Comparison of ENCODE assay signal across 19 cellular contexts in genomic region chr4:101970555-101970954, GRCh38.
"Had no signal": no experiment of that assay in that cellular context is flagged by ENCODE, and none has a peak within 500 bp of the region (broad histone marks: within the 10 kb centered on the region; RNA-seq: fewer than 3 reads in every experiment).

No MANE protein-coding gene starts in this region.

- H3K27me3 ChIP-seq: brain microvascular endothelial cell, sigmoid colon, testis had no signal

- H3K36me3 Mint-ChIP-seq: activated CD8-positive, alpha-beta memory T cell treated with anti-CD3 and anti-CD28 coated beads, Interleukin-2, amount 10 ng/mL, durations not matched to agents 7 days and 5 days; activated naive CD4-positive, alpha-beta T cell treated with anti-CD3 and anti-CD28 coated beads, Interleukin-2, amount 50 U/mL, for 72 hours; natural killer cell had no signal

- H3K9me3 Mint-ChIP-seq: activated naive CD4-positive, alpha-beta T cell treated with anti-CD3 and anti-CD28 coated beads, Interleukin-2, amount 50 U/mL, for 72 hours; activated T-cell treated with anti-CD3 and anti-CD28 coated beads, Interleukin-2, amount 50 U/mL, for 24 hours; endodermal cell; stimulated activated naive CD8-positive, alpha-beta T cell treated with anti-CD3 and anti-CD28 coated beads, Interleukin-15, amount 100 ng/mL, for 72 hours had no signal

- H3K27ac Mint-ChIP-seq: activated CD8-positive, alpha-beta memory T cell treated with anti-CD3 and anti-CD28 coated beads, Interleukin-2, amount 10 ng/mL, durations not matched to agents 7 days and 5 days; activated naive CD4-positive, alpha-beta T cell treated with anti-CD3 and anti-CD28 coated beads, Interleukin-2, amount 50 U/mL, for 72 hours; activated T-cell treated with anti-CD3 and anti-CD28 coated beads, Interleukin-2, amount 50 U/mL, for 24 hours; endodermal cell; natural killer cell; stimulated activated naive CD8-positive, alpha-beta T cell treated with anti-CD3 and anti-CD28 coated beads, Interleukin-15, amount 100 ng/mL, for 72 hours had no signal

- H3K36me3 ChIP-seq: brain microvascular endothelial cell, lower lobe of right lung, sigmoid colon had no signal

- H3K27me3 Mint-ChIP-seq: stimulated activated naive CD8-positive, alpha-beta T cell treated with anti-CD3 and anti-CD28 coated beads, Interleukin-15, amount 100 ng/mL, for 72 hours had no signal

- H3K4me3 Mint-ChIP-seq: activated CD8-positive, alpha-beta memory T cell treated with anti-CD3 and anti-CD28 coated beads, Interleukin-2, amount 10 ng/mL, durations not matched to agents 7 days and 5 days; activated T-cell treated with anti-CD3 and anti-CD28 coated beads, Interleukin-2, amount 50 U/mL, for 24 hours; endodermal cell; natural killer cell; stimulated activated naive CD8-positive, alpha-beta T cell treated with anti-CD3 and anti-CD28 coated beads, Interleukin-15, amount 100 ng/mL, for 72 hours had no signal

- H3K27ac ChIP-seq: brain microvascular endothelial cell, lower lobe of right lung, sigmoid colon, testis had no signal

- H3K9me3 ChIP-seq: lower lobe of right lung, sigmoid colon, testis had no signal

- DNase-seq: activated CD4-positive, alpha-beta T cell treated with anti-CD3 and anti-CD28 coated beads for 1 hour; activated CD4-positive, alpha-beta T cell treated with anti-CD3 and anti-CD28 coated beads, Interleukin-2, amount 50 U/mL, for 48 hours; activated CD8-positive, alpha-beta memory T cell treated with anti-CD3 and anti-CD28 coated beads, Interleukin-2, amount 10 ng/mL, durations not matched to agents 7 days and 5 days; activated effector memory CD4-positive, alpha-beta T cell treated with anti-CD3 and anti-CD28 coated beads, Interleukin-2, amount 50 U/mL, for 16 hours; activated T-cell treated with anti-CD3 and anti-CD28 coated beads, Interleukin-2, amount 50 U/mL, for 24 hours; amniotic stem cell; brain microvascular endothelial cell; dermis blood vessel endothelial cell; endodermal cell; erythroblast; lower lobe of right lung; natural killer cell; occipital lobe; sigmoid colon; stimulated activated CD4-positive, alpha-beta T cell treated with anti-CD3 and anti-CD28 coated beads, Interleukin-4, amount 100 ng/mL, for 1 hour; stimulated activated CD8-positive, alpha-beta memory T cell treated with anti-CD3 and anti-CD28 coated beads, Interleukin-4, amount 100 ng/mL, for 48 hours; stimulated activated naive CD8-positive, alpha-beta T cell treated with anti-CD3 and anti-CD28 coated beads, Interleukin-15, amount 100 ng/mL, for 72 hours; testis had no signal

- ATAC-seq: activated CD8-positive, alpha-beta memory T cell treated with anti-CD3 and anti-CD28 coated beads, Interleukin-2, amount 10 ng/mL, durations not matched to agents 7 days and 5 days; activated naive CD4-positive, alpha-beta T cell treated with anti-CD3 and anti-CD28 coated beads, Interleukin-2, amount 50 U/mL, for 72 hours; lower lobe of right lung; natural killer cell; stimulated activated naive CD8-positive, alpha-beta T cell treated with anti-CD3 and anti-CD28 coated beads, Interleukin-15, amount 100 ng/mL, for 72 hours had no signal

- H3K4me1 ChIP-seq: lower lobe of right lung, sigmoid colon, testis had no signal

- H3K4me3 ChIP-seq: lower lobe of right lung, sigmoid colon, testis had no signal

- H3K4me1 Mint-ChIP-seq: stimulated activated naive CD8-positive, alpha-beta T cell treated with anti-CD3 and anti-CD28 coated beads, Interleukin-15, amount 100 ng/mL, for 72 hours had no signal
